In genomic region chr5:121573844-121574243, GRCh38 we compare ENCODE assay signal across 17 cellular contexts.
DNase-seq lines count a peak whose midpoint lies in the region; ATAC-seq and TF ChIP-seq lines count a peak whose summit lies in the region.
"Had no signal": no experiment of that assay in that cellular context is flagged by ENCODE, and none has a peak within 500 bp of the region (broad histone marks: within the 10 kb centered on the region; RNA-seq: fewer than 3 reads in every experiment).

No MANE protein-coding gene starts in this region.

- in situ Hi-C loops in astrocyte of the spinal cord (cut with HindIII; ENCODE audit: low sequenced_read_pairs), result no loop called here

- no peaks in the 10 kb centered on the region for H3F3A ChIP-seq in SK-N-SH (replicated peaks; ENCODE audit: insufficient read depth)
- H3F3A ChIP-seq in GM23338 (replicated peaks; ENCODE audit: low read depth), result no peaks in the 10 kb centered on the region

- H2BK5ac ChIP-seq in mesenchymal stem cell (ENCODE audit: low read depth, low read length, poor library complexity, severe bottlenecking), result no peak overlapping the region

- no peaks in the 10 kb centered on the region for H3K9me3 ChIP-seq in SK-N-SH
- no peaks in the 10 kb centered on the region for H3K9me3 ChIP-seq in adipocyte (ENCODE audit: control insufficient read depth, low read length)
- H3K9me3 ChIP-seq in mesenchymal stem cell (ENCODE audit: control insufficient read depth, low read length), result no peaks in the 10 kb centered on the region
- H3K9me3 ChIP-seq: BLaER1 had no signal

- H3K9ac ChIP-seq in SK-N-SH (no peak overlapping the region), adipocyte (ENCODE audit: low read length) (no peak overlapping the region), mesenchymal stem cell (ENCODE audit: low read length) (no peak overlapping the region)
- H3K9ac ChIP-seq: BLaER1 had no signal

- H3K27me3 ChIP-seq in SK-N-SH (ENCODE audit: insufficient read depth), result no peaks in the 10 kb centered on the region
- no peaks in the 10 kb centered on the region for H3K27me3 ChIP-seq in adipocyte (replicated peaks; ENCODE audit: control insufficient read depth, insufficient read depth, low read length)
- H3K27me3 ChIP-seq in mesenchymal stem cell (ENCODE audit: control insufficient read depth in 1 of 2, insufficient read depth in 1 of 2, low read length in 2 of 2), result no peaks in the 10 kb centered on the region
- H3K27me3 ChIP-seq in GM23338 (ENCODE audit: insufficient read depth), result no peaks in the 10 kb centered on the region
- H3K27me3 ChIP-seq: BLaER1 had no signal

- ATAC-seq in SK-N-SH treated with all-trans-retinoic acid at 6 μM for 48 hours (no peak), GM23338 (no peak)

- no peaks in the 10 kb centered on the region for H3K4me1 ChIP-seq in SK-N-SH (ENCODE audit: control insufficient read depth in 1 of 2, insufficient read depth in 2 of 2, low read depth in 1 of 2, low read length in 1 of 2)
- no peaks in the 10 kb centered on the region for H3K4me1 ChIP-seq in adipocyte (ENCODE audit: control insufficient read depth, insufficient read depth, low read length)
- H3K4me1 ChIP-seq in mesenchymal stem cell (ENCODE audit: control insufficient read depth, insufficient read depth, low read depth, low read length), result no peaks in the 10 kb centered on the region
- H3K4me1 ChIP-seq in GM23338 (ENCODE audit: insufficient read depth), result no peaks in the 10 kb centered on the region
- H3K4me1 ChIP-seq: BLaER1 had no signal

- no peaks in the 10 kb centered on the region for H3K27me3 Mint-ChIP-seq in GM23338 (ENCODE audit: insufficient read depth, low read depth, poor library complexity)
- H3K27me3 Mint-ChIP-seq: CD4-positive, alpha-beta memory T cell had no signal

- H2AK5ac ChIP-seq in mesenchymal stem cell (ENCODE audit: low read length, severe bottlenecking), result no peak overlapping the region

- TF ChIP-seq EP300 in SK-N-SH (IDR thresholded peaks at IDR 0.05; ENCODE audit: borderline replicate concordance in 1 of 2, low read depth in 1 of 2, low read length in 1 of 2), result no peak

- CTCF ChIA-PET in SK-N-SH (lab: Yijun Ruan, JAX), result no interaction called here

- H3K79me1 ChIP-seq in mesenchymal stem cell (replicated peaks; ENCODE audit: low read length, poor library complexity, severe bottlenecking), result no peaks in the 10 kb centered on the region

- H4K91ac ChIP-seq in mesenchymal stem cell (ENCODE audit: low read length), result no peak overlapping the region

- H3K9me2 ChIP-seq in SK-N-SH (no peaks in the 10 kb centered on the region), GM23338 (ENCODE audit: insufficient read depth) (no peaks in the 10 kb centered on the region)

- H3K14ac ChIP-seq in mesenchymal stem cell (ENCODE audit: low read length in 2 of 2), result no peak overlapping the region

- no peaks in the 10 kb centered on the region for H3K4me1 Mint-ChIP-seq in GM23338
- H3K4me1 Mint-ChIP-seq: CD14-positive monocyte; CD4-positive, alpha-beta memory T cell had no signal

- H3K79me2 ChIP-seq in SK-N-SH (ENCODE audit: insufficient read depth), result no peaks in the 10 kb centered on the region
- H3K79me2 ChIP-seq in GM23338 (replicated peaks; ENCODE audit: insufficient read depth), result no peaks in the 10 kb centered on the region

- no peak overlapping the region for H3K27ac Mint-ChIP-seq in GM23338
- H3K27ac Mint-ChIP-seq: CD14-positive monocyte; CD4-positive, alpha-beta memory T cell had no signal

- H4K20me1 ChIP-seq in SK-N-SH (ENCODE audit: insufficient read depth) (no peaks in the 10 kb centered on the region), GM23338 (replicated peaks; ENCODE audit: insufficient read depth) (no peaks in the 10 kb centered on the region)
- H4K20me1 ChIP-seq: BLaER1 had no signal

- TF ChIP-seq RAD21 in SK-N-SH (IDR thresholded peaks at IDR 0.05; ENCODE audit: low read length), result no peak

- no peaks in the 10 kb centered on the region for H3K36me3 ChIP-seq in SK-N-SH (replicated peaks in 1 of 2; ENCODE audit: control insufficient read depth in 1 of 2, insufficient read depth in 2 of 2, low read length in 1 of 2)
- H3K36me3 ChIP-seq in adipocyte (ENCODE audit: control insufficient read depth, insufficient read depth, low read length, severe bottlenecking), result no peaks in the 10 kb centered on the region
- H3K36me3 ChIP-seq in mesenchymal stem cell (ENCODE audit: control insufficient read depth in 1 of 2, insufficient read depth in 2 of 2, low read depth in 1 of 2, low read length in 2 of 2), result no peaks in the 10 kb centered on the region
- H3K36me3 ChIP-seq in GM23338 (ENCODE audit: insufficient read depth), result no peaks in the 10 kb centered on the region
- H3K36me3 ChIP-seq: BLaER1 had no signal

- WGBS in SK-N-SH (ENCODE audit: low lambda C conversion rate), result 47% methylated on average over 1 of the region's 1 CpG
- no CpG with 5 or more reads among the region's 1 CpG for WGBS in mesenchymal stem cell

- no peak overlapping the region for H3K4me3 ChIP-seq in SK-N-SH (ENCODE audit: low read depth in 2 of 2, low read length in 1 of 2)
- no peak overlapping the region for H3K4me3 ChIP-seq in adipocyte (ENCODE audit: low read length)
- no peak overlapping the region for H3K4me3 ChIP-seq in astrocyte of the spinal cord (ENCODE audit: low read depth, low read length)
- H3K4me3 ChIP-seq in mesenchymal stem cell (ENCODE audit: insufficient read depth in 1 of 2, low read depth in 1 of 2, low read length in 2 of 2), result no peak overlapping the region
- H3K4me3 ChIP-seq in GM23338, result no peak overlapping the region
- H3K4me3 ChIP-seq: BLaER1 had no signal

- H3K36me3 Mint-ChIP-seq in GM23338 (ENCODE audit: low read depth), result no peaks in the 10 kb centered on the region
- H3K36me3 Mint-ChIP-seq: CD14-positive monocyte; CD4-positive, alpha-beta memory T cell had no signal

- no peaks in the 10 kb centered on the region for H3K9me3 Mint-ChIP-seq in GM23338

- no peak overlapping the region for H3K4me3 Mint-ChIP-seq in GM23338
- H3K4me3 Mint-ChIP-seq: CD14-positive monocyte; CD4-positive, alpha-beta memory T cell had no signal

- H3K4me2 ChIP-seq in SK-N-SH (no peak overlapping the region), mesenchymal stem cell (ENCODE audit: low read length, poor library complexity, severe bottlenecking) (no peak overlapping the region), GM23338 (no peak overlapping the region)
- H3K4me2 ChIP-seq: BLaER1 had no signal

- no peak overlapping the region for H2BK15ac ChIP-seq in mesenchymal stem cell (ENCODE audit: low read depth, poor library complexity, severe bottlenecking)

- no peak overlapping the region for H3K23ac ChIP-seq in mesenchymal stem cell (ENCODE audit: low read length in 2 of 2)

- DNase-seq in SK-N-SH, result no peak
- peak; percentile 4 for DNase-seq in adipocyte (ENCODE audit: low read depth)
- peak; percentile 33 for DNase-seq in astrocyte of the spinal cord (ENCODE audit: low read depth, low spot score)
- DNase-seq in mesenchymal stem cell, result peak; percentile 27
- DNase-seq in GM23338 (ENCODE audit: low spot score), result no peak
- DNase-seq in SKM-1 (lab: John Stamatoyannopoulos, UW; ENCODE audit: unreplicated experiment), result no peak
- no peak for DNase-seq in cerebellar cortex (ENCODE audit: low spot score)
- DNase-seq: 8988T; CD4-positive, alpha-beta memory T cell; DMS153; DMS79; GF-D8; GOT3; H7 had no signal

- H2AFZ ChIP-seq in SK-N-SH (ENCODE audit: low read depth) (no peak overlapping the region), mesenchymal stem cell (ENCODE audit: low read depth, low read length) (no peak overlapping the region), GM23338 (no peak overlapping the region)

- TF ChIP-seq CTCF in SK-N-SH (IDR thresholded peaks at IDR 0.05), result no peak
- no peak for TF ChIP-seq CTCF in astrocyte of the spinal cord (IDR thresholded peaks at IDR 0.05; ENCODE audit: low read depth, low read length)
- no peak for TF ChIP-seq CTCF in GM23338 (conservative IDR thresholded peaks at IDR 0.05; ENCODE audit: low read depth in 2 of 2)

- no peak overlapping the region for H4K8ac ChIP-seq in mesenchymal stem cell (ENCODE audit: low read length)

- POLR2A ChIA-PET in SK-N-SH (lab: Yijun Ruan, JAX), result no interaction called here

- no peak overlapping the region for H2BK120ac ChIP-seq in mesenchymal stem cell (ENCODE audit: low read depth, low read length)

- no peak overlapping the region for H2BK12ac ChIP-seq in mesenchymal stem cell (ENCODE audit: low read length in 2 of 2)

- no peak overlapping the region for H3K4ac ChIP-seq in mesenchymal stem cell (ENCODE audit: low read depth in 1 of 2, low read length in 2 of 2)

- no peak overlapping the region for H3K27ac ChIP-seq in SK-N-SH (ENCODE audit: low read depth in 2 of 2, low read length in 1 of 2)
- H3K27ac ChIP-seq in mesenchymal stem cell (ENCODE audit: low read length, poor library complexity, severe bottlenecking), result no peak overlapping the region
- H3K27ac ChIP-seq in GM23338 (ENCODE audit: low read depth), result no peak overlapping the region
- H3K27ac ChIP-seq: BLaER1 had no signal

- H3K18ac ChIP-seq in mesenchymal stem cell (ENCODE audit: low read depth in 1 of 2, low read length in 2 of 2), result no peak overlapping the region

TF ChIP-seq in SK-N-SH treated with all-trans-retinoic acid at 6 μM for 48 hours, 23 proteins besides CTCF, POLR2A, EP300 and RAD21:
- TF ChIP-seq TOX (CRISPR knock-in tag; IDR thresholded peaks at IDR 0.05; ENCODE audit: borderline replicate concordance) (peak; percentile 35; the same call in 1 of the 2 replicates), CSDC2 (CRISPR knock-in tag; IDR thresholded peaks at IDR 0.05) (no peak)

TF ChIP-seq in SK-N-SH, 30 proteins besides CTCF, POLR2A, EP300 and RAD21 (continues in another document):
- TF ChIP-seq ELF1 (IDR thresholded peaks at IDR 0.05) (no peak), YY1 (IDR thresholded peaks at IDR 0.05; ENCODE audit: low read depth) (no peak)

TF ChIP-seq in GM23338, 12 proteins besides CTCF, POLR2A, EP300 and RAD21 (continues in another document):
- no peak for TF ChIP-seq EZH2 (IDR thresholded peaks at IDR 0.05; ENCODE audit: low read depth, unreplicated experiment)
- TF ChIP-seq JUNB (IDR thresholded peaks at IDR 0.05; ENCODE audit: unreplicated experiment), result no peak
- TF ChIP-seq NANOG (IDR thresholded peaks at IDR 0.05; ENCODE audit: borderline replicate concordance), result no peak
- no peak for TF ChIP-seq STAT1 (IDR thresholded peaks at IDR 0.05; ENCODE audit: unreplicated experiment)
- TF ChIP-seq EZH2phosphoT487 (IDR thresholded peaks at IDR 0.05; ENCODE audit: unreplicated experiment), result no peak
- TF ChIP-seq CREB1 (CRISPR knock-in tag; IDR thresholded peaks at IDR 0.05; ENCODE audit: low read depth), result no peak
- no peak for TF ChIP-seq POLR2AphosphoS5 (IDR thresholded peaks at IDR 0.05; ENCODE audit: low read depth)
- TF ChIP-seq, protein P1, sequence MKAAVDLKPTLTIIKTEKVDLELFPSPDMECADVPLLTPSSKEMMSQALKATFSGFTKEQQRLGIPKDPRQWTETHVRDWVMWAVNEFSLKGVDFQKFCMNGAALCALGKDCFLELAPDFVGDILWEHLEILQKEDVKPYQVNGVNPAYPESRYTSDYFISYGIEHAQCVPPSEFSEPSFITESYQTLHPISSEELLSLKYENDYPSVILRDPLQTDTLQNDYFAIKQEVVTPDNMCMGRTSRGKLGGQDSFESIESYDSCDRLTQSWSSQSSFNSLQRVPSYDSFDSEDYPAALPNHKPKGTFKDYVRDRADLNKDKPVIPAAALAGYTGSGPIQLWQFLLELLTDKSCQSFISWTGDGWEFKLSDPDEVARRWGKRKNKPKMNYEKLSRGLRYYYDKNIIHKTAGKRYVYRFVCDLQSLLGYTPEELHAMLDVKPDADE (IDR thresholded peaks at IDR 0.05), result no peak

Comparison
In these comparisons a context has a peak if more than half of its experiments do, and no peak if none do; other contexts are left out.
1. DNase-seq: peak in adipocyte (single experiment), astrocyte of the spinal cord (single experiment) and mesenchymal stem cell (single experiment); none in SK-N-SH (single experiment), GM23338 (single experiment), SKM-1 (single experiment) and cerebellar cortex (single experiment).